8 cellular contexts compared by ENCODE assay signal in the genomic region with DNA sequence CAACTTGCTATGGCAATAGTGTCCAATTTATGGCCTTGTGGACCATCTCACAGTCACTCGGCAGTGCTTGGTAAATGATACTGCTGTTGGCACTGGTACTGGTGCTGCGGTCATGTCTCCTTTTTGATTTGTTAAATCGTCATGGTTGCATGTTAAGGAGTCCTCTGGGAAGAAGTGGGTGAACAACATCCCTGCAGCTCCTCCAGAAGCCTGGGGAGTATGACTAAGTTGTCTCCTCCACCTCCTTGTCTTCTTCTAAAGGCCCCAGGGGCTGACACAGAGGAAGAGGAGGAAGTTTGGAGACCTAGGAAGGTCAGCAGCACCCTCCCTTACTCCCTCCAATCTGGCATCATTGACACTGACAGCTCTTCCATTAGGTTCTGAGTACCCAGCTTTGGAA. TPM values are rescaled to one million over a fixed set of nuclear protein-coding genes. Genes with fewer than 3 reads are reported as not detected.
DNase-seq lines count a peak whose midpoint lies in the region; ATAC-seq, FAIRE-seq and TF ChIP-seq lines count a peak whose summit lies in the region.

No MANE protein-coding gene starts in this region.

- no peak overlapping the region for H2AFZ ChIP-seq in smooth muscle cell (ENCODE audit: low read depth)

- H3K9me3 ChIP-seq in gastroesophageal sphincter = no peaks in the 10 kb centered on the region
- H3K9me3 ChIP-seq in smooth muscle cell (replicated peaks; ENCODE audit: low read depth) = no peaks in the 10 kb centered on the region

- POLR2A ChIA-PET in activated B cell treated with CpG ODN at 0.5 μM for 24 hours (lab: Charles Lee) = interaction anchor here (1.1 to 1.7 kb wide), 4 partner anchors 8 to 24 kb away, joined by 4 to 17 read pairs (median 8); partner anchors contain the start of gene ITPRIP

- intact Hi-C loops in activated B cell treated with CpG ODN at 0.5 μM for 24 hours (cut with micrococcal nuclease) = loop anchor here (1.0 to 2.0 kb wide), 3 partner anchors 8 to 21 kb away; no protein-coding TSS in a partner anchor

- ATAC-seq in activated B cell treated with CpG ODN at 0.5 μM for 24 hours (ENCODE audit: low read depth) (no peak), gastroesophageal sphincter (peak; percentile 0), GM21825 (IDR thresholded peaks at IDR 0.05; ENCODE audit: unreplicated experiment) (no peak), GM18870 (IDR thresholded peaks at IDR 0.05; ENCODE audit: unreplicated experiment) (no peak), HG03196 (IDR thresholded peaks at IDR 0.05; ENCODE audit: unreplicated experiment) (no peak)

- H3K4me3 Mint-ChIP-seq in activated B cell treated with CpG ODN at 0.5 μM for 24 hours = peak overlapping the region; percentile 50

- no peaks in the 10 kb centered on the region for H3K27me3 ChIP-seq in gastroesophageal sphincter
- H3K27me3 ChIP-seq in smooth muscle cell (ENCODE audit: low read depth) = no peaks in the 10 kb centered on the region

- H3K4me1 ChIP-seq in gastroesophageal sphincter = peaks cover 41 to 100% (median 99%) of the 10 kb centered on the region in 3 donors
- peaks cover 76% of the 10 kb centered on the region for H3K4me1 ChIP-seq in smooth muscle cell (ENCODE audit: low read depth)

- H3F3A ChIP-seq in smooth muscle cell (ENCODE audit: low read depth) = peaks cover 35% of the 10 kb centered on the region

- peak overlapping the region; percentile 83 for H3K4me2 ChIP-seq in smooth muscle cell

- H3K27me3 Mint-ChIP-seq in activated B cell treated with CpG ODN at 0.5 μM for 24 hours = no peaks in the 10 kb centered on the region

- H3K9me3 Mint-ChIP-seq in activated B cell treated with CpG ODN at 0.5 μM for 24 hours = no peaks in the 10 kb centered on the region

- no peak for FAIRE-seq in H54 (lab: Jason Lieb, UNC)

- peak overlapping the region; percentile 72 for H3K27ac Mint-ChIP-seq in activated B cell treated with CpG ODN at 0.5 μM for 24 hours

- peaks cover 62% of the 10 kb centered on the region for H3K79me2 ChIP-seq in smooth muscle cell (ENCODE audit: low read depth)

- peaks cover 95% of the 10 kb centered on the region for H3K4me1 Mint-ChIP-seq in activated B cell treated with CpG ODN at 0.5 μM for 24 hours

- DNase-seq in H54 (ENCODE audit: insufficient read length, low spot score) (peak; percentile 45), activated B cell treated with CpG ODN at 0.5 μM for 24 hours (no peak), smooth muscle cell (lab: John Stamatoyannopoulos, UW; ENCODE audit: unreplicated experiment) (no peak)
- DNase-seq in activated CD8-positive, alpha-beta memory T cell treated with anti-CD3 and anti-CD28 coated beads, Interleukin-2, amount 50 U/mL, for 4 hours = no peak

- no peak overlapping the region for H3K4me3 ChIP-seq in gastroesophageal sphincter
- H3K4me3 ChIP-seq in smooth muscle cell = no peak overlapping the region

- TF ChIP-seq POLR2A in H54 (IDR thresholded peaks at IDR 0.05; ENCODE audit: low read depth, low read length) = no peak
- no peak for TF ChIP-seq POLR2A in gastroesophageal sphincter (IDR thresholded peaks at IDR 0.05)

- H3K36me3 Mint-ChIP-seq in activated B cell treated with CpG ODN at 0.5 μM for 24 hours (ENCODE audit: low read depth) = peaks cover 28% of the 10 kb centered on the region

- no peak for TF ChIP-seq CTCF in activated B cell treated with CpG ODN at 0.5 μM for 24 hours (IDR thresholded peaks at IDR 0.05)
- no peak for TF ChIP-seq CTCF in gastroesophageal sphincter (IDR thresholded peaks at IDR 0.05)
- no peak for TF ChIP-seq CTCF in smooth muscle cell (IDR thresholded peaks at IDR 0.05; ENCODE audit: borderline replicate concordance, insufficient read depth, poor library complexity, severe bottlenecking)

- H3K9ac ChIP-seq in smooth muscle cell (ENCODE audit: low read depth) = peak overlapping the region; percentile 97

- peak overlapping the region; percentile 95 to 100 (median 98) for H3K27ac ChIP-seq in gastroesophageal sphincter
- H3K27ac ChIP-seq in smooth muscle cell (ENCODE audit: low read depth) = peak overlapping the region; percentile 99

- WGBS in gastroesophageal sphincter (ENCODE audit: low coverage in 1 of 2), 2 donors = 4 to 20% methylated on average over 1 to 3 of the region's 3 CpGs
- 51% methylated on average over 3 of the region's 3 CpGs for WGBS in smooth muscle cell (ENCODE audit: low lambda C conversion rate)

- CTCF ChIA-PET in activated B cell treated with CpG ODN at 0.5 μM for 24 hours (lab: Charles Lee) = interaction anchor here (1.3 to 2.1 kb wide), 3 partner anchors 20 to 24 kb away, joined by 3 to 11 read pairs (median 4); no protein-coding TSS in a partner anchor

- H3K36me3 ChIP-seq in gastroesophageal sphincter (peaks cover 0 to 5% of the 10 kb centered on the region in 2 donors), smooth muscle cell (ENCODE audit: low read depth) (no peaks in the 10 kb centered on the region)

- TF ChIP-seq EP300 in gastroesophageal sphincter (IDR thresholded peaks at IDR 0.05) = no peak

- peaks cover 89% of the 10 kb centered on the region for H4K20me1 ChIP-seq in smooth muscle cell (ENCODE audit: low read depth)

RNA-seq across cellular contexts. Expression of gene ITPRIP, which starts 8.5 kb away (rescaled TPM):
- total RNA-seq in activated B cell treated with CpG ODN at 0.5 μM for 24 hours (21.3 and 26.1 TPM in 2 replicates), gastroesophageal sphincter (10 to 100 TPM; 18.1 to 31.5 (median 22.8) TPM), smooth muscle cell (26.5 and 33.6 TPM in 2 replicates)
- 44.5 and 59.3 TPM in 2 replicates for polyA plus RNA-seq in smooth muscle cell

RNA-seq across cellular contexts. Expression of gene CFAP58, which starts 23.9 kb away (rescaled TPM):
- total RNA-seq in activated B cell treated with CpG ODN at 0.5 μM for 24 hours (not detected in 2 replicates), gastroesophageal sphincter (1 to 10 TPM in 3 of 4 donors, under 1 TPM in 1; 0.27 to 1.6 (median 1.3) TPM), smooth muscle cell (0.04 and 0.54 TPM in 2 replicates)
- polyA plus RNA-seq in smooth muscle cell = 0.39 and 0.73 TPM in 2 replicates
